In the genomic region with DNA sequence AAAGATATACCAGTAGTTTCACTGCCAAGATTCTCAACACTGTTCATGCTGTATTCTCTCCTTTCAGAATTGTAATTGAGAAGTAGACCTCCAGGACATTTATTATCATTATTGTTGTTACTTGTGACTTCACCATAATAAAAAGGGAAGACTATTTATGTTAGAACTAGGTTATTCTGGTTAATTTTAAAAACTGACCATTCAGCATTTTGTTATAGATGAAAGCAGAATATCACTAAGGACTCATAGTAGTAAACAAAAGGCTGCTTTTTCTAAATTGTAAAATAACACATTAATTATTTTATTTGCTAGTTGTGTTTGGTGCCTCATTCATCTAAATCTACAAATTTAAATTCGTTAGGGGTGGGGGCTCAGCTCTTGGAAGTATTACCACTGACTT, we compare ENCODE assay signal across 1 cellular context.
TF ChIP-seq lines count a peak whose summit lies in the region.

No MANE protein-coding gene starts in this region.

TF ChIP-seq in GM23338, 12 proteins besides CTCF, POLR2A, EP300 and RAD21 (continued from another document):
- TF ChIP-seq, protein P1, sequence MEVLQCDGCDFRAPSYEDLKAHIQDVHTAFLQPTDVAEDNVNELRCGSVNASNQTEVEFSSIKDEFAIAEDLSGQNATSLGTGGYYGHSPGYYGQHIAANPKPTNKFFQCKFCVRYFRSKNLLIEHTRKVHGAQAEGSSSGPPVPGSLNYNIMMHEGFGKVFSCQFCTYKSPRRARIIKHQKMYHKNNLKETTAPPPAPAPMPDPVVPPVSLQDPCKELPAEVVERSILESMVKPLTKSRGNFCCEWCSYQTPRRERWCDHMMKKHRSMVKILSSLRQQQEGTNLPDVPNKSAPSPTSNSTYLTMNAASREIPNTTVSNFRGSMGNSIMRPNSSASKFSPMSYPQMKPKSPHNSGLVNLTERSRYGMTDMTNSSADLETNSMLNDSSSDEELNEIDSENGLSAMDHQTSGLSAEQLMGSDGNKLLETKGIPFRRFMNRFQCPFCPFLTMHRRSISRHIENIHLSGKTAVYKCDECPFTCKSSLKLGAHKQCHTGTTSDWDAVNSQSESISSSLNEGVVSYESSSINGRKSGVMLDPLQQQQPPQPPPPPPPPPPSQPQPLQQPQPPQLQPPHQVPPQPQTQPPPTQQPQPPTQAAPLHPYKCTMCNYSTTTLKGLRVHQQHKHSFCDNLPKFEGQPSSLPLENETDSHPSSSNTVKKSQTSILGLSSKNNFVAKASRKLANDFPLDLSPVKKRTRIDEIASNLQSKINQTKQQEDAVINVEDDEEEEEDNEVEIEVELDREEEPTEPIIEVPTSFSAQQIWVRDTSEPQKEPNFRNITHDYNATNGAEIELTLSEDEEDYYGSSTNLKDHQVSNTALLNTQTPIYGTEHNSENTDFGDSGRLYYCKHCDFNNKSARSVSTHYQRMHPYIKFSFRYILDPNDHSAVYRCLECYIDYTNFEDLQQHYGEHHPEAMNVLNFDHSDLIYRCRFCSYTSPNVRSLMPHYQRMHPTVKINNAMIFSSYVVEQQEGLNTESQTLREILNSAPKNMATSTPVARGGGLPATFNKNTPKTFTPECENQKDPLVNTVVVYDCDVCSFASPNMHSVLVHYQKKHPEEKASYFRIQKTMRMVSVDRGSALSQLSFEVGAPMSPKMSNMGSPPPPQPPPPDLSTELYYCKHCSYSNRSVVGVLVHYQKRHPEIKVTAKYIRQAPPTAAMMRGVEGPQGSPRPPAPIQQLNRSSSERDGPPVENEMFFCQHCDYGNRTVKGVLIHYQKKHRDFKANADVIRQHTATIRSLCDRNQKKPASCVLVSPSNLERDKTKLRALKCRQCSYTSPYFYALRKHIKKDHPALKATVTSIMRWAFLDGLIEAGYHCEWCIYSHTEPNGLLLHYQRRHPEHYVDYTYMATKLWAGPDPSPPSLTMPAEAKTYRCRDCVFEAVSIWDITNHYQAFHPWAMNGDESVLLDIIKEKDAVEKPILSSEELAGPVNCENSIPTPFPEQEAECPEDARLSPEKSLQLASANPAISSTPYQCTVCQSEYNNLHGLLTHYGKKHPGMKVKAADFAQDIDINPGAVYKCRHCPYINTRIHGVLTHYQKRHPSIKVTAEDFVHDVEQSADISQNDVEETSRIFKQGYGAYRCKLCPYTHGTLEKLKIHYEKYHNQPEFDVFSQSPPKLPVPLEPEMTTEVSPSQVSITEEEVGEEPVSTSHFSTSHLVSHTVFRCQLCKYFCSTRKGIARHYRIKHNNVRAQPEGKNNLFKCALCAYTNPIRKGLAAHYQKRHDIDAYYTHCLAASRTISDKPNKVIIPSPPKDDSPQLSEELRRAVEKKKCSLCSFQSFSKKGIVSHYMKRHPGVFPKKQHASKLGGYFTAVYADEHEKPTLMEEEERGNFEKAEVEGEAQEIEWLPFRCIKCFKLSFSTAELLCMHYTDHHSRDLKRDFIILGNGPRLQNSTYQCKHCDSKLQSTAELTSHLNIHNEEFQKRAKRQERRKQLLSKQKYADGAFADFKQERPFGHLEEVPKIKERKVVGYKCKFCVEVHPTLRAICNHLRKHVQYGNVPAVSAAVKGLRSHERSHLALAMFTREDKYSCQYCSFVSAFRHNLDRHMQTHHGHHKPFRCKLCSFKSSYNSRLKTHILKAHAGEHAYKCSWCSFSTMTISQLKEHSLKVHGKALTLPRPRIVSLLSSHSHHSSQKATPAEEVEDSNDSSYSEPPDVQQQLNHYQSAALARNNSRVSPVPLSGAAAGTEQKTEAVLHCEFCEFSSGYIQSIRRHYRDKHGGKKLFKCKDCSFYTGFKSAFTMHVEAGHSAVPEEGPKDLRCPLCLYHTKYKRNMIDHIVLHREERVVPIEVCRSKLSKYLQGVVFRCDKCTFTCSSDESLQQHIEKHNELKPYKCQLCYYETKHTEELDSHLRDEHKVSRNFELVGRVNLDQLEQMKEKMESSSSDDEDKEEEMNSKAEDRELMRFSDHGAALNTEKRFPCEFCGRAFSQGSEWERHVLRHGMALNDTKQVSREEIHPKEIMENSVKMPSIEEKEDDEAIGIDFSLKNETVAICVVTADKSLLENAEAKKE (CRISPR knock-in tag; IDR thresholded peaks at IDR 0.05) = no peak
- no peak for TF ChIP-seq JUNB (IDR thresholded peaks at IDR 0.05; ENCODE audit: unreplicated experiment)
- TF ChIP-seq EZH2 (IDR thresholded peaks at IDR 0.05; ENCODE audit: low read depth, unreplicated experiment) = no peak
- TF ChIP-seq STAT1 (IDR thresholded peaks at IDR 0.05; ENCODE audit: unreplicated experiment) = no peak
- TF ChIP-seq EZH2phosphoT487 (IDR thresholded peaks at IDR 0.05; ENCODE audit: unreplicated experiment) = no peak
- TF ChIP-seq ZNF331 (CRISPR knock-in tag; IDR thresholded peaks at IDR 0.05; ENCODE audit: low read depth) = no peak
